Comparison of ENCODE assay signal across 8 cellular contexts in the genomic region with DNA sequence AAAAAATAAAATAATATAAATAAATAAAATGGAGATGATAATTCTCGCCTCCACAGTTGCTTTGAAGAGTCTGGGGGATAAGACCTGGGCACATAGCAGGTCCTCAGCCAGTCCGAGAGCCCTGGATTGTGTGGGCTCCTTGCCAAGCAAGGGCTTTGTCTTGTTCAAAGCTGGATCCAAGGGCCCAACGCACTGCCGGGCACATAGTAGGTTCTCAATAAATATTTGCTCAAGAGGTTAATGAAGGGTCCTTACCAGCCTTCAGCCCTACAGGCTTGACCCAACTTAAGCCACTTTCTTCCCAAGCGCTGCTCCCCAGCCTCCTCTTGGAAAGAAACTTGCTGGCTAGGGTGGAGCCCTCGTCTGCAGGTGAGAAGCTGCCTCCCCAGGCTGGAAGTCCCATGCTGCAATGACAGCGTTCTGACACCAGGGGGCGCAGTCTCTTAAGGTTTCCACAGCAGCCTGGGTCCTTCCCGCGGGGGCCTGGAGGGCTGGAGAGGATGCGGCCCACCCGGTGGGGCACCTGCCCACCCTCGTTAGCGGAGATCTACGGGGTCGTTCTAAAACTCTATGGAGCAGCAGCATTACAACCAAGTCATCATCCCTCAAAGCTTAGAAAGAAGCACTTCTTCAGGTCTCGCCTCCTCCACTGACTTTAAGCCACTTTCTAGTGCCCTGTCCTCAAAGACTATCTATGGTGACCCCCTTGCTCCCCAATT.
A peak's percentile ranks its signal among the peaks of the same experiment; 100 is the strongest.
DNase-seq lines count a peak whose midpoint lies in the region; ATAC-seq and TF ChIP-seq lines count a peak whose summit lies in the region.

No MANE protein-coding gene starts in this region.

- no peaks in the 10 kb centered on the region for H3K4me1 ChIP-seq in Peyer's patch
- peaks cover 4% of the 10 kb centered on the region in 2 experiments for H3K4me1 ChIP-seq in neutrophil (ENCODE audit: control insufficient read depth in 1 of 2, insufficient read depth in 1 of 2, low read depth in 1 of 2, low read length in 1 of 2)
- no peaks in the 10 kb centered on the region for H3K4me1 ChIP-seq in suprapubic skin

- DNase-seq in DMS53 (lab: John Stamatoyannopoulos, UW), result peak; percentile 89
- peak; percentile 83 for DNase-seq in HuH-7 (ENCODE audit: low spot score)
- peak; percentile 78 to 91 (median 86) for DNase-seq in Peyer's patch
- peak; percentile 88 to 89 for DNase-seq in activated T-cell treated with anti-CD3 and anti-CD28 coated beads, Interleukin-2, amount 50 U/mL, for 48 hours
- DNase-seq in fibroblast of peridontal ligament (ENCODE audit: extremely low read depth), result peak; percentile 66
- DNase-seq in suprapubic skin (ENCODE audit: low spot score in 2 of 2), result peak; percentile 79 to 84

- no peak for ATAC-seq in GM19035 (IDR thresholded peaks at IDR 0.05; ENCODE audit: unreplicated experiment)

- no peak overlapping the region for H3K4me3 ChIP-seq in Peyer's patch
- no peak overlapping the region for H3K4me3 ChIP-seq in neutrophil (ENCODE audit: low read depth in 1 of 2, low read length in 1 of 2)
- H3K4me3 ChIP-seq in suprapubic skin, result no peak overlapping the region

- H3K27me3 ChIP-seq in Peyer's patch (no peaks in the 10 kb centered on the region), neutrophil (peaks cover 4% of the 10 kb centered on the region), suprapubic skin (peaks cover 4% of the 10 kb centered on the region)

- H3K36me3 ChIP-seq in Peyer's patch (no peaks in the 10 kb centered on the region), neutrophil (no peaks in the 10 kb centered on the region), suprapubic skin (no peaks in the 10 kb centered on the region)

- TF ChIP-seq EP300 in suprapubic skin (IDR thresholded peaks at IDR 0.05), result no peak

- peak; percentile 93 to 98 (median 94) for TF ChIP-seq CTCF in Peyer's patch (IDR thresholded peaks at IDR 0.05)
- peak; percentile 96 for TF ChIP-seq CTCF in neutrophil (IDR thresholded peaks at IDR 0.05)
- peak; percentile 88 to 94 for TF ChIP-seq CTCF in suprapubic skin (IDR thresholded peaks at IDR 0.05)

- H3K9me3 ChIP-seq in Peyer's patch, result peaks cover 0 to 5% (median 0%) of the 10 kb centered on the region in 4 donors
- H3K9me3 ChIP-seq in neutrophil, result no peaks in the 10 kb centered on the region
- peaks cover 5% of the 10 kb centered on the region for H3K9me3 ChIP-seq in suprapubic skin

- WGBS in suprapubic skin, result 31% methylated on average over 8 of the region's 17 CpGs

- no peak for TF ChIP-seq POLR2A in Peyer's patch (IDR thresholded peaks at IDR 0.05)
- no peak for TF ChIP-seq POLR2A in suprapubic skin (IDR thresholded peaks at IDR 0.05)

- no peak overlapping the region for H3K27ac ChIP-seq in Peyer's patch
- no peak overlapping the region for H3K27ac ChIP-seq in neutrophil
- no peak overlapping the region for H3K27ac ChIP-seq in suprapubic skin
